ENCODE assay signal across 14 cellular contexts in genomic region chr18:35513181-35513932, GRCh38. TPM values are rescaled to one million over a fixed set of nuclear protein-coding genes. Genes with fewer than 3 reads are reported as not detected.
DNase-seq lines count a peak whose midpoint lies in the region; ATAC-seq and TF ChIP-seq lines count a peak whose summit lies in the region.
"Had no signal": no experiment of that assay in that cellular context is flagged by ENCODE, and none has a peak within 500 bp of the region (broad histone marks: within the 10 kb centered on the region; RNA-seq: fewer than 3 reads in every experiment).

No MANE protein-coding gene starts in this region.

- peak; percentile 79 for ATAC-seq in Right ventricle myocardium inferior
- peak; percentile 91 for ATAC-seq in esophagus mucosa
- no peak for ATAC-seq in HG03095 (IDR thresholded peaks at IDR 0.05; ENCODE audit: unreplicated experiment)
- ATAC-seq: activated naive CD4-positive, alpha-beta T cell treated with anti-CD3 and anti-CD28 coated beads, Interleukin-2, amount 50 U/mL, for 72 hours; GM12878 had no signal

- no peaks in the 10 kb centered on the region for H3K27me3 Mint-ChIP-seq in mesothelial cell of epicardium (ENCODE audit: low read depth)

- H3K4me1 ChIP-seq in stomach: peaks cover 0 to 5% (median 0%) of the 10 kb centered on the region in 4 donors

- no peaks in the 10 kb centered on the region for H3K9me3 ChIP-seq in stomach

- no peaks in the 10 kb centered on the region for H3K36me3 Mint-ChIP-seq in mesothelial cell of epicardium
- H3K36me3 Mint-ChIP-seq: activated naive CD4-positive, alpha-beta T cell treated with anti-CD3 and anti-CD28 coated beads, Interleukin-2, amount 50 U/mL, for 72 hours had no signal

- H3K27ac ChIP-seq in stomach: peak overlapping the region in 1 of 5 donors; percentile 1

- H3K36me3 ChIP-seq in stomach: no peaks in the 10 kb centered on the region

- H3K4me1 Mint-ChIP-seq in mesothelial cell of epicardium: peaks cover 30% of the 10 kb centered on the region

- intact Hi-C loops in Right ventricle myocardium inferior (cut with DNase I) (no loop called here), cardiac septum (cut with DNase I) (no loop called here), stomach (cut with DNase I; ENCODE audit: low total_unique reads) (loop anchor here (10.0 kb wide), 1 partner anchor 99 kb away; no protein-coding TSS in a partner anchor)

- H3K9me3 Mint-ChIP-seq in mesothelial cell of epicardium: no peaks in the 10 kb centered on the region
- H3K9me3 Mint-ChIP-seq: activated naive CD4-positive, alpha-beta T cell treated with anti-CD3 and anti-CD28 coated beads, Interleukin-2, amount 50 U/mL, for 72 hours; T-helper 1 cell treated with Interleukin-12 subunit alpha and Interleukin-12 subunit beta and Interleukin-4 antibody, amounts not matched to agents 30 μg/mL and 1 μg/mL, for 36 hours had no signal

- no peak for TF ChIP-seq CTCF in mesothelial cell of epicardium (IDR thresholded peaks at IDR 0.05; ENCODE audit: unreplicated experiment)
- no peak for TF ChIP-seq CTCF in stomach (IDR thresholded peaks at IDR 0.05)

- no peak for TF ChIP-seq EP300 in stomach (IDR thresholded peaks at IDR 0.05)

- H3K4me3 Mint-ChIP-seq in mesothelial cell of epicardium: no peak overlapping the region
- H3K4me3 Mint-ChIP-seq: T-helper 1 cell treated with Interleukin-12 subunit alpha and Interleukin-12 subunit beta and Interleukin-4 antibody, amounts not matched to agents 30 μg/mL and 1 μg/mL, for 36 hours had no signal

- no peak for TF ChIP-seq POLR2A in stomach (IDR thresholded peaks at IDR 0.05)

- no peak overlapping the region for H3K4me3 ChIP-seq in stomach
- H3K4me3 ChIP-seq: GM12878 had no signal

- H3K27me3 ChIP-seq in stomach: no peaks in the 10 kb centered on the region

- H3K27ac Mint-ChIP-seq in mesothelial cell of epicardium: peak overlapping the region; percentile 68
- H3K27ac Mint-ChIP-seq: activated naive CD4-positive, alpha-beta T cell treated with anti-CD3 and anti-CD28 coated beads, Interleukin-2, amount 50 U/mL, for 72 hours; T-helper 1 cell treated with Interleukin-12 subunit alpha and Interleukin-12 subunit beta and Interleukin-4 antibody, amounts not matched to agents 30 μg/mL and 1 μg/mL, for 36 hours had no signal

- 57 to 66% (median 64%) methylated on average over 7 of the region's 7 CpGs for WGBS in stomach, 5 donors

- DNase-seq in Right ventricle myocardium inferior (ENCODE audit: missing footprints) (no peak), cardiac septum (ENCODE audit: low spot score) (no peak), mesothelial cell of epicardium (ENCODE audit: low spot score in 2 of 2, unreplicated experiment in 2 of 2) (no peak), NK-92 (lab: John Stamatoyannopoulos, UW; ENCODE audit: unreplicated experiment) (no peak), stomach (no peak), SW480 (ENCODE audit: low spot score) (no peak)
- DNase-seq: ACHN; NCI-H1417 treated with DMSO at 0.1 percent for 48 hours; stimulated activated CD4-positive, alpha-beta T cell treated with anti-CD3 and anti-CD28 coated beads, Interleukin-4, amount 100 ng/mL, for 24 hours had no signal

RNA-seq across cellular contexts. Expression of gene INO80C, which starts 15.6 kb away (rescaled TPM):
- total RNA-seq in Right ventricle myocardium inferior: 21.3 TPM
- 21.8 TPM for total RNA-seq in cardiac septum
- total RNA-seq in esophagus mucosa: 63.3 TPM
- total RNA-seq in mesothelial cell of epicardium: 29.2 to 33.2 TPM (median 30.0 TPM) in 3 replicates
- 10 to 100 TPM in 3 of 5 donors, 1 to 10 TPM in 1, not detected in 1; 8.7 to 54.3 (median 12.7) TPM for total RNA-seq in stomach
- 10 to 100 TPM; 29.6 to 66.7 (median 35.9) TPM for polyA plus RNA-seq in stomach
